12 cellular contexts compared by ENCODE assay signal in genomic region chrX:10099411-10099810, GRCh38. TPM values are rescaled to one million over a fixed set of nuclear protein-coding genes. Genes with fewer than 3 reads are reported as not detected.
DNase-seq lines count a peak whose midpoint lies in the region; ATAC-seq and TF ChIP-seq lines count a peak whose summit lies in the region.
"Had no signal": no experiment of that assay in that cellular context is flagged by ENCODE, and none has a peak within 500 bp of the region (broad histone marks: within the 10 kb centered on the region; RNA-seq: fewer than 3 reads in every experiment).

No MANE protein-coding gene starts in this region.

- H3F3A ChIP-seq in OCI-LY1 (ENCODE audit: insufficient read depth, low read length) = no peaks in the 10 kb centered on the region

- H3K9ac ChIP-seq in BLaER1 (peak overlapping the region; percentile 75; the same call in 1 of the 2 replicates), OCI-LY1 (ENCODE audit: low read length) (no peak overlapping the region; the same call in 1 of the 2 replicates)

- peaks cover 29% of the 10 kb centered on the region for H3K36me3 ChIP-seq in BLaER1
- H3K36me3 ChIP-seq in OCI-LY1 (ENCODE audit: insufficient read depth, low read length) = no peaks in the 10 kb centered on the region

- H3K27me3 ChIP-seq in BLaER1 (no peaks in the 10 kb centered on the region), OCI-LY1 (ENCODE audit: insufficient read depth, low read length) (no peaks in the 10 kb centered on the region), dorsolateral prefrontal cortex (peaks cover 0 to 38% (median 5%) of the 10 kb centered on the region in 45 donors)
- H3K27me3 ChIP-seq: hepatocyte had no signal

- TF ChIP-seq CTCF in OCI-LY1 (IDR thresholded peaks at IDR 0.05; ENCODE audit: low read length) = no peak
- no peak for TF ChIP-seq CTCF in dorsolateral prefrontal cortex (IDR thresholded peaks at IDR 0.05 in 54 of 56, conservative IDR thresholded peaks at IDR 0.05 in 2 of 56; ENCODE audit: low read depth in 1 of 56, partially characterized antibody in 56 of 56)

- H3K4me3 ChIP-seq in BLaER1 = peak overlapping the region; percentile 62
- peak overlapping the region; percentile 62 for H3K4me3 ChIP-seq in OCI-LY1 (ENCODE audit: low read depth, low read length, poor library complexity, severe bottlenecking)
- H3K4me3 ChIP-seq in dorsolateral prefrontal cortex = peak overlapping the region in 3 of 59 donors; percentile 13 to 39 (median 20)
- H3K4me3 ChIP-seq: hepatocyte, K562 had no signal

- peaks cover 20 to 66% (median 57%) of the 10 kb centered on the region in 4 donors for H3K4me1 Mint-ChIP-seq in naive thymus-derived CD8-positive, alpha-beta T cell

- H3K4me3 Mint-ChIP-seq in naive thymus-derived CD8-positive, alpha-beta T cell = peak overlapping the region; percentile 87 to 95 (median 90)

- peaks cover 11% of the 10 kb centered on the region for H3K9me3 ChIP-seq in BLaER1
- no peaks in the 10 kb centered on the region for H3K9me3 ChIP-seq in OCI-LY1 (ENCODE audit: low read length)

- H2AFZ ChIP-seq in OCI-LY1 (ENCODE audit: low read length) = no peak overlapping the region
- H2AFZ ChIP-seq: hepatocyte had no signal

- H3K36me3 Mint-ChIP-seq in naive thymus-derived CD8-positive, alpha-beta T cell = peaks cover 0 to 10% (median 2%) of the 10 kb centered on the region in 3 donors

- H4K20me1 ChIP-seq in BLaER1 (no peaks in the 10 kb centered on the region), OCI-LY1 (ENCODE audit: insufficient read depth, low read length) (no peaks in the 10 kb centered on the region)

- peaks cover 0 to 3% (median 0%) of the 10 kb centered on the region in 9 donors for H3K9me3 Mint-ChIP-seq in naive thymus-derived CD8-positive, alpha-beta T cell

- no peaks in the 10 kb centered on the region for H3K27me3 Mint-ChIP-seq in naive thymus-derived CD8-positive, alpha-beta T cell

- H3K79me2 ChIP-seq in OCI-LY1 (ENCODE audit: insufficient read depth, low read length) = no peaks in the 10 kb centered on the region
- H3K79me2 ChIP-seq: hepatocyte had no signal

- H3K4me1 ChIP-seq in BLaER1 = peaks cover 79% of the 10 kb centered on the region
- H3K4me1 ChIP-seq in OCI-LY1 (ENCODE audit: insufficient read depth, low read length, severe bottlenecking) = peaks cover 27% of the 10 kb centered on the region

- H3K27ac ChIP-seq in BLaER1 (peak overlapping the region; percentile 69; the same call in 1 of the 2 replicates), OCI-LY1 (ENCODE audit: low read depth, low read length, poor library complexity, severe bottlenecking) (peak overlapping the region; percentile 87), dorsolateral prefrontal cortex (peak overlapping the region in 57 of 59 donors; percentile 17 to 88 (median 78))
- H3K27ac ChIP-seq: hepatocyte had no signal

- intact Hi-C loops in dorsolateral prefrontal cortex (cut with DNase I) = no loop called here

- no peaks in the 10 kb centered on the region for H3K9me2 ChIP-seq in OCI-LY1 (ENCODE audit: low read depth, low read length)

- no peak for DNase-seq in dorsolateral prefrontal cortex
- DNase-seq in naive thymus-derived CD8-positive, alpha-beta T cell = no peak
- DNase-seq: COR-L47, SHP77 treated with DMSO at 0.1 percent for 48 hours had no signal

- POLR2A ChIA-PET in naive thymus-derived CD8-positive, alpha-beta T cell (lab: Charles Lee) = interaction anchor here (1.1 to 6.8 kb wide), 2 partner anchors 10 to 19 kb away, joined by 3 to 88 read pairs; no protein-coding TSS in a partner anchor

- ATAC-seq in naive thymus-derived CD8-positive, alpha-beta T cell = no peak
- ATAC-seq in GM18867 (IDR thresholded peaks at IDR 0.05; ENCODE audit: unreplicated experiment) = no peak
- no peak for ATAC-seq in HG02981 (IDR thresholded peaks at IDR 0.05; ENCODE audit: unreplicated experiment)
- ATAC-seq in HG02938 (IDR thresholded peaks at IDR 0.05; ENCODE audit: unreplicated experiment) = no peak
- no peak for ATAC-seq in GM21717 (IDR thresholded peaks at IDR 0.05; ENCODE audit: unreplicated experiment)
- ATAC-seq: K562 had no signal

- H3K4me2 ChIP-seq in BLaER1 (peak overlapping the region; percentile 80), OCI-LY1 (ENCODE audit: low read length) (peak overlapping the region; percentile 67)
- H3K4me2 ChIP-seq: hepatocyte had no signal

- peak overlapping the region in 9 of 10 donors; percentile 79 to 97 (median 93) for H3K27ac Mint-ChIP-seq in naive thymus-derived CD8-positive, alpha-beta T cell

RNA-seq across cellular contexts. Expression of gene CLCN4, which starts 57.4 kb away (rescaled TPM):
- total RNA-seq in dorsolateral prefrontal cortex = 100 to 1,000 TPM in 11 of 120 experiments, 10 to 100 TPM in 109; 37.8 to 131 (median 77.3) TPM
- total RNA-seq in naive thymus-derived CD8-positive, alpha-beta T cell = under 1 TPM; 0.42 to 0.69 TPM
- polyA plus RNA-seq in naive thymus-derived CD8-positive, alpha-beta T cell = not detected

Comparison
In these comparisons a context has a peak if more than half of its experiments do, and no peak if none do; other contexts are left out.
1. RNA of gene CLCN4, which starts 57.4 kb away (total RNA-seq): 37.8 to 131 TPM in dorsolateral prefrontal cortex; 0.42 to 0.69 TPM in naive thymus-derived CD8-positive, alpha-beta T cell; every median in the first group is over 10 times any median in the second.
2. Peak in every context shown above with its lines, with median percentiles within 50 percentile points of each other: H3K27ac ChIP-seq.